Comparison of ENCODE assay signal across 11 cellular contexts in the genomic region with DNA sequence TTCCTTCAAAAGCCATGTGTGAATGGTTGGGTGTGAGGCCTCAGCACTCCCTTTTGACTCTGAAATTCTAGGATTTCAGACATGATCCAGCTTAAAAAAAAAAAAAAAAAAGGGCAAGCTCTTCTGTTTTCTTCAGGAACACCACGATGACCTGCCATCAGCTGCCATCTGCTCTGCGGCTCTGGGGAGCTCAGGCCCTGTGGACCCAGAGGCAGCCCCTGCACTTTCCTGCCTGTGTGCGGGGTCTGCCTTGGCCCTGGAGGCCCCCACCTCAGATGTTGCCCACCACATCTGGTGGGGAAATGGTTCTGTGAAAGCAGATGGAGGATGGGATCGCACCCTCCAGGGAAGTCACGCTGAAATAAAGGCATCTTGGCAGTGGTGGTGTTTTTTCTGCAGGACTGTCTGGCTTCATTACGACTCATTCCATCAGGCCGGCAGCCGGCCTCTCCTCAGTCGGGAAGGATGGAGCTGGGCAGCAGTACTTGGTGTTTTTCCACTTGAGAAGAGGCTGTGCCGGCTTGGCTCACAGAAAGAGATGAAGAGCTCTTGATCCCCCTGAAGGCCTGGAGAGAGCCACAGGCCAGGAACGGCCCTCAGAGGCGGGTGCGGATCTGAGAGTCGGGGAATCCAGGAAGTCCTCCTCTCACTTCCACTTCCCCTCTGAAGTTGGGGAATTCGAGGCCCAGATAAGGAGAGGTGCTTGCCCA.
DNase-seq lines count a peak whose midpoint lies in the region; ATAC-seq, FAIRE-seq and TF ChIP-seq lines count a peak whose summit lies in the region.
"Had no signal": no experiment of that assay in that cellular context is flagged by ENCODE, and none has a peak within 500 bp of the region (broad histone marks: within the 10 kb centered on the region; RNA-seq: fewer than 3 reads in every experiment).

No MANE protein-coding gene starts in this region.

- TF ChIP-seq CTCF in right lobe of liver (IDR thresholded peaks at IDR 0.05) = no peak
- TF ChIP-seq CTCF in HepG2 (CRISPR knock-in tag; IDR thresholded peaks at IDR 0.05) = no peak

- TF ChIP-seq POLR2A in right lobe of liver (IDR thresholded peaks at IDR 0.05) = no peak
- no peak for TF ChIP-seq POLR2A in HepG2 (IDR thresholded peaks at IDR 0.05; ENCODE audit: insufficient read depth in 1 of 2, low read depth in 2 of 2, low read length in 2 of 2)

- H3K36me3 ChIP-seq in right lobe of liver (no peaks in the 10 kb centered on the region), HepG2 (replicated peaks in 1 of 2; ENCODE audit: control insufficient read depth in 1 of 2, insufficient read depth in 2 of 2, low read length in 2 of 2) (no peaks in the 10 kb centered on the region), mucosa of rectum (ENCODE audit: control insufficient read depth in 2 of 2, insufficient read depth in 2 of 2, low read length in 2 of 2) (peaks cover 0 to 4% of the 10 kb centered on the region in 2 donors)

- BruUV-seq in HepG2 (replicated peaks; lab: Mats Ljungman, UMichigan) = no TSS peak

- no peak overlapping the region for H3K9ac ChIP-seq in HepG2 (ENCODE audit: insufficient read depth, low read depth, low read length)
- peak overlapping the region in 1 of 2 donors; percentile 3 for H3K9ac ChIP-seq in mucosa of rectum (ENCODE audit: low read depth in 1 of 2, low read length in 2 of 2)

- no peak for TF ChIP-seq EP300 in HepG2 (IDR thresholded peaks at IDR 0.05; ENCODE audit: low read depth in 2 of 2, low read length in 2 of 2)
- TF ChIP-seq EP300 in HepG2 (CRISPR knock-in tag; IDR thresholded peaks at IDR 0.05; ENCODE audit: borderline replicate concordance) = no peak

- H3K4me2 ChIP-seq in HepG2 (ENCODE audit: low read depth, low read length) = no peak overlapping the region

- H3K9me3 Mint-ChIP-seq in activated CD4-positive, alpha-beta T cell treated with anti-CD3 and anti-CD28 coated beads for 36 hours (ENCODE audit: low read depth) = no peaks in the 10 kb centered on the region
- H3K9me3 Mint-ChIP-seq: activated naive CD4-positive, alpha-beta T cell treated with anti-CD3 and anti-CD28 coated beads, Interleukin-2, amount 50 U/mL, for 72 hours; IgD-negative memory B cell had no signal

- in situ Hi-C loops in HepG2 (cut with HindIII; ENCODE audit: extremely low pct_ligation_motif_present, low pct_unique_long_range_greater_than_20kb) = no loop called here

- H3K4me1 ChIP-seq in right lobe of liver = no peaks in the 10 kb centered on the region
- no peaks in the 10 kb centered on the region for H3K4me1 ChIP-seq in HepG2 (ENCODE audit: insufficient read depth, low read length)
- H3K4me1 ChIP-seq in mucosa of rectum (ENCODE audit: control insufficient read depth in 2 of 2, insufficient read depth in 2 of 2, low read length in 2 of 2) = peaks cover 3 to 5% of the 10 kb centered on the region in 2 donors

- ATAC-seq in right lobe of liver (peak; percentile 20 to 45 (median 26)), HepG2 (no peak), HG02642 (IDR thresholded peaks at IDR 0.05; ENCODE audit: poor library complexity, unreplicated experiment) (no peak)
- ATAC-seq in activated CD4-positive, alpha-beta T cell treated with anti-CD3 and anti-CD28 coated beads for 36 hours = no peak
- ATAC-seq: activated naive CD4-positive, alpha-beta T cell treated with anti-CD3 and anti-CD28 coated beads, Interleukin-2, amount 50 U/mL, for 72 hours had no signal

- H3K4me3 ChIP-seq in right lobe of liver (no peak overlapping the region), HepG2 (replicated peaks in 1 of 3; ENCODE audit: insufficient read depth in 1 of 3, low read depth in 2 of 3, low read length in 3 of 3) (no peak overlapping the region), mucosa of rectum (ENCODE audit: low read length in 2 of 2) (no peak overlapping the region)

- 50% methylated on average over 2 of the region's 15 CpGs for WGBS in right lobe of liver (ENCODE audit: insufficient coverage, low coverage, low lambda C conversion rate, missing lambda C conversion rate)
- 37% methylated on average over 8 of the region's 15 CpGs for WGBS in HepG2 (ENCODE audit: low lambda C conversion rate)

- no peaks in the 10 kb centered on the region for H3K27me3 Mint-ChIP-seq in activated CD4-positive, alpha-beta T cell treated with anti-CD3 and anti-CD28 coated beads for 36 hours
- H3K27me3 Mint-ChIP-seq: B cell, IgD-negative memory B cell had no signal

- no peaks in the 10 kb centered on the region for H3K9me3 ChIP-seq in right lobe of liver
- H3K9me3 ChIP-seq in HepG2 (ENCODE audit: low read length) = no peaks in the 10 kb centered on the region
- no peaks in the 10 kb centered on the region for H3K9me3 ChIP-seq in mucosa of rectum (ENCODE audit: control insufficient read depth in 2 of 2, low read length in 2 of 2)

- TF ChIP-seq RAD21 in HepG2 (CRISPR knock-in tag; IDR thresholded peaks at IDR 0.05) = no peak

- FAIRE-seq in HepG2 (lab: Jason Lieb, UNC) (no peak), RCC 7860 (lab: Jason Lieb, UNC) (no peak)

- H3K4me3 Mint-ChIP-seq in activated CD4-positive, alpha-beta T cell treated with anti-CD3 and anti-CD28 coated beads for 36 hours = no peak overlapping the region
- H3K4me3 Mint-ChIP-seq: B cell, IgD-negative memory B cell had no signal

- POLR2A ChIA-PET in HepG2 (lab: Yijun Ruan, JAX) = no interaction called here
- POLR2A ChIA-PET in activated CD4-positive, alpha-beta T cell treated with anti-CD3 and anti-CD28 coated beads for 36 hours (lab: Charles Lee) = no interaction called here

- CTCF ChIA-PET in HepG2 (lab: Yijun Ruan, JAX; ENCODE audit: low intra/inter-chr PET ratio, low total read pairs) = no interaction called here
- CTCF ChIA-PET in activated CD4-positive, alpha-beta T cell treated with anti-CD3 and anti-CD28 coated beads for 36 hours (lab: Charles Lee) = interaction anchor here (1.2 kb wide), 1 partner anchor 29 kb away, joined by 3 read pairs; no protein-coding TSS in a partner anchor

- H3K4me1 Mint-ChIP-seq in activated CD4-positive, alpha-beta T cell treated with anti-CD3 and anti-CD28 coated beads for 36 hours = no peaks in the 10 kb centered on the region
- H3K4me1 Mint-ChIP-seq: B cell had no signal

- no peaks in the 10 kb centered on the region for H3K36me3 Mint-ChIP-seq in activated CD4-positive, alpha-beta T cell treated with anti-CD3 and anti-CD28 coated beads for 36 hours (ENCODE audit: low read depth)
- H3K36me3 Mint-ChIP-seq: activated naive CD4-positive, alpha-beta T cell treated with anti-CD3 and anti-CD28 coated beads, Interleukin-2, amount 50 U/mL, for 72 hours had no signal

- intact Hi-C loops in right lobe of liver (cut with DNase I) = no loop called here
- intact Hi-C loops in HepG2 (cut with micrococcal nuclease; ENCODE audit: unreplicated experiment) = no loop called here
- intact Hi-C loops in activated CD4-positive, alpha-beta T cell treated with anti-CD3 and anti-CD28 coated beads for 36 hours (cut with DNase I, micrococcal nuclease) = no loop called here

- H3K79me2 ChIP-seq in HepG2 (ENCODE audit: insufficient read depth, low read length) = no peaks in the 10 kb centered on the region

- no peaks in the 10 kb centered on the region; the same call in 1 of the 2 replicates for H4K20me1 ChIP-seq in HepG2 (ENCODE audit: insufficient read depth, low read length)

- H2AFZ ChIP-seq in HepG2 (ENCODE audit: low read length) = no peak overlapping the region

- no peaks in the 10 kb centered on the region for H3K27me3 ChIP-seq in right lobe of liver
- H3K27me3 ChIP-seq in HepG2 (ENCODE audit: control insufficient read depth in 1 of 2, insufficient read depth in 2 of 2, low read length in 2 of 2) = peaks cover 4 to 12% of the 10 kb centered on the region in 2 experiments; a peak in 1 of 5 replicates
- no peaks in the 10 kb centered on the region for H3K27me3 ChIP-seq in mucosa of rectum (ENCODE audit: control insufficient read depth in 2 of 2, insufficient read depth in 2 of 2, low read length in 2 of 2)

- H3K27ac Mint-ChIP-seq in activated CD4-positive, alpha-beta T cell treated with anti-CD3 and anti-CD28 coated beads for 36 hours = no peak overlapping the region
- H3K27ac Mint-ChIP-seq: activated naive CD4-positive, alpha-beta T cell treated with anti-CD3 and anti-CD28 coated beads, Interleukin-2, amount 50 U/mL, for 72 hours; B cell; IgD-negative memory B cell had no signal

- DNase-seq in right lobe of liver (no peak), HepG2 (ENCODE audit: low spot score) (no peak), epithelial cell of prostate (ENCODE audit: low read depth, low spot score) (no peak), RCC 7860 (ENCODE audit: low spot score) (no peak)
- no peak for DNase-seq in stimulated activated naive CD4-positive, alpha-beta T cell (lab: John Stamatoyannopoulos, UW)
- no peak for DNase-seq in activated CD4-positive, alpha-beta T cell treated with anti-CD3 and anti-CD28 coated beads for 36 hours

- H3K27ac ChIP-seq in right lobe of liver (no peak overlapping the region), HepG2 (ENCODE audit: extremely low read length, insufficient read depth, low read length) (no peak overlapping the region), epithelial cell of prostate (peak overlapping the region; percentile 37), mucosa of rectum (ENCODE audit: low read depth in 2 of 2, low read length in 2 of 2) (peak overlapping the region; percentile 25 to 53)

TF ChIP-seq in HepG2, 621 proteins besides CTCF, POLR2A, EP300 and RAD21 (continues in another document):
- TF ChIP-seq, protein P1, sequence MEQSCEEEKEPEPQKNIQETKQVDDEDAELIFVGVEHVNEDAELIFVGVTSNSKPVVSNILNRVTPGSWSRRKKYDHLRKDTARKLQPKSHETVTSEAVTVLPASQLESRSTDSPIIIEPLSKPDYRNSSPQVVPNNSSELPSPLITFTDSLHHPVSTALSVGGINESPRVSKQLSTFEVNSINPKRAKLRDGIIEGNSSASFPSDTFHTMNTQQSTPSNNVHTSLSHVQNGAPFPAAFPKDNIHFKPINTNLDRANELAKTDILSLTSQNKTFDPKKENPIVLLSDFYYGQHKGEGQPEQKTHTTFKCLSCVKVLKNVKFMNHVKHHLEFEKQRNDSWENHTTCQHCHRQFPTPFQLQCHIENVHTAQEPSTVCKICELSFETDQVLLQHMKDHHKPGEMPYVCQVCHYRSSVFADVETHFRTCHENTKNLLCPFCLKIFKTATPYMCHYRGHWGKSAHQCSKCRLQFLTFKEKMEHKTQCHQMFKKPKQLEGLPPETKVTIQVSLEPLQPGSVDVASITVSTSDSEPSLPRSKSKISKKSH (CRISPR knock-in tag; IDR thresholded peaks at IDR 0.05; ENCODE audit: borderline replicate concordance) = no peak
- no peak for TF ChIP-seq ZNF230 (CRISPR knock-in tag; IDR thresholded peaks at IDR 0.05)
- no peak for TF ChIP-seq ZNF567 (CRISPR knock-in tag; IDR thresholded peaks at IDR 0.05; ENCODE audit: borderline replicate concordance)
- no peak for TF ChIP-seq ATRX (CRISPR knock-in tag; IDR thresholded peaks at IDR 0.05; ENCODE audit: borderline replicate concordance)
- no peak for TF ChIP-seq HMG20B (CRISPR knock-in tag; conservative IDR thresholded peaks at IDR 0.05)
- TF ChIP-seq DNMT1 (CRISPR knock-in tag; IDR thresholded peaks at IDR 0.05) = no peak
- no peak for TF ChIP-seq FIP1L1 (IDR thresholded peaks at IDR 0.05; ENCODE audit: borderline replicate concordance, insufficient read depth, low read depth, low read length)

Comparison
In these comparisons a context has a peak if more than half of its experiments do, and no peak if none do; other contexts are left out.
1. ATAC-seq: peak in right lobe of liver (4 of 4); none in HepG2 (single experiment), HG02642 (single experiment) and activated CD4-positive, alpha-beta T cell treated with anti-CD3 and anti-CD28 coated beads for 36 hours (single experiment).
2. H3K27ac ChIP-seq: peak in epithelial cell of prostate (single experiment) and mucosa of rectum (2 of 2); none in right lobe of liver (0 of 3) and HepG2 (single experiment).